Comparison of ENCODE assay signal across 26 cellular contexts in genomic region chr13:99734013-99734693, GRCh38.
"Had no signal": no experiment of that assay in that cellular context is flagged by ENCODE, and none has a peak within 500 bp of the region (broad histone marks: within the 10 kb centered on the region; RNA-seq: fewer than 3 reads in every experiment).

No MANE protein-coding gene starts in this region.

- FAIRE-seq: astrocyte, TTC549 had no signal

- H3K27me3 ChIP-seq: brain microvascular endothelial cell, dorsolateral prefrontal cortex, esophagus muscularis mucosa, foreskin keratinocyte, heart left ventricle, transverse colon had no signal

- H3K4me3 ChIP-seq: coronary artery, dorsolateral prefrontal cortex, esophagus muscularis mucosa, heart left ventricle, transverse colon had no signal

- H3K4me1 ChIP-seq: esophagus muscularis mucosa, foreskin keratinocyte, heart left ventricle, transverse colon had no signal

- DNase-seq: activated CD4-positive, alpha-beta T cell treated with anti-CD3 and anti-CD28 coated beads for 1 hour; activated CD4-positive, alpha-beta T cell treated with anti-CD3 and anti-CD28 coated beads, Interleukin-2, amount 10 ng/mL, durations not matched to agents 7 days and 5 days; activated CD8-positive, alpha-beta T cell treated with anti-CD3 and anti-CD28 coated beads for 36 hours; activated gamma-delta T cell treated with Interleukin-2 at 50 U/mL for 16 hours; activated naive CD4-positive, alpha-beta T cell treated with anti-CD3 and anti-CD28 coated beads, Interleukin-2, amount 50 U/mL, for 16 hours; activated T-cell treated with anti-CD3 and anti-CD28 coated beads, Interleukin-2, amount 50 U/mL, for 4 hours; amniotic stem cell; brain microvascular endothelial cell; dorsolateral prefrontal cortex; foreskin keratinocyte; heart left ventricle; hypothalamus; left ventricle myocardium superior; naive B cell; nephron progenitor cell; occipital lobe; right cardiac atrium; stimulated activated naive CD4-positive, alpha-beta T cell; T-helper 1 cell; transverse colon had no signal

- ATAC-seq: activated CD8-positive, alpha-beta T cell treated with anti-CD3 and anti-CD28 coated beads for 36 hours; activated T-cell treated with anti-CD3 and anti-CD28 coated beads, Interleukin-2, amount 50 U/mL, for 4 hours; activated T-helper 17 cell treated with anti-CD3 and anti-CD28 coated beads, Interleukin-2, amount 50 U/mL, for 72 hours; foreskin keratinocyte; heart left ventricle; left ventricle myocardium superior; right cardiac atrium had no signal

- H3K9me3 ChIP-seq: esophagus muscularis mucosa, heart left ventricle, transverse colon had no signal

- H3K36me3 ChIP-seq: brain microvascular endothelial cell, esophagus muscularis mucosa, heart left ventricle, transverse colon had no signal

- H3K27ac ChIP-seq: brain microvascular endothelial cell, coronary artery, dorsolateral prefrontal cortex, esophagus muscularis mucosa, foreskin keratinocyte, heart left ventricle, transverse colon, VCaP had no signal
